In the genomic region with DNA sequence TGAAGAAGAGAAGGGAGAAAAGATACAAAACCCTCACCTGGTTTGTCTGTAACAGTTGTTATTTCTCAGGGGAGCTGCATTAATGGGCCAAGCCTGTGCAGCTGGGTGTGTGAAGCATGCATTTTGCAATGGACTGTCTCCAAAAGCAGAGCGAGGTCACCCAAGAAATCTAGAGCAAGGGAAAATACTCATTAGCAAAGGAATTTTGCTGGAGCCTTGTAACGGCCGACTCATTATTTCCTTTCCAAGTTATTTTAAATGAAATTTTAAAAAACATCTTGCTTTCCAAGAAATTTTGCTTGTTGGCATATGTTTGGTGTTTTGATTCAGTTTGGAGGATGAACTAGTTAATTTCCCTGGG, we compare ENCODE assay signal across 16 cellular contexts. TPM values are rescaled to one million over a fixed set of nuclear protein-coding genes. Genes with fewer than 3 reads are reported as not detected.
DNase-seq lines count a peak whose midpoint lies in the region; ATAC-seq and TF ChIP-seq lines count a peak whose summit lies in the region.
"Had no signal": no experiment of that assay in that cellular context is flagged by ENCODE, and none has a peak within 500 bp of the region (broad histone marks: within the 10 kb centered on the region; RNA-seq: fewer than 3 reads in every experiment).

No MANE protein-coding gene starts in this region.

- H3K27me3 Mint-ChIP-seq in neural progenitor cell (ENCODE audit: insufficient read depth, low read depth) = no peaks in the 10 kb centered on the region
- H3K27me3 Mint-ChIP-seq in activated T-cell treated with anti-CD3 and anti-CD28 coated beads, Interleukin-2, amount 50 U/mL, for 4 hours (ENCODE audit: low read depth) = peaks cover 40% of the 10 kb centered on the region
- peaks cover 18% of the 10 kb centered on the region for H3K27me3 Mint-ChIP-seq in activated CD8-positive, alpha-beta T cell treated with anti-CD3 and anti-CD28 coated beads, Interleukin-2, amount 10 ng/mL, durations not matched to agents 7 days and 5 days (ENCODE audit: low read depth)

- peaks cover 66% of the 10 kb centered on the region for H3K4me1 Mint-ChIP-seq in neural progenitor cell
- peaks cover 8% of the 10 kb centered on the region for H3K4me1 Mint-ChIP-seq in activated T-cell treated with anti-CD3 and anti-CD28 coated beads, Interleukin-2, amount 50 U/mL, for 4 hours (ENCODE audit: low read depth)
- H3K4me1 Mint-ChIP-seq in activated CD8-positive, alpha-beta T cell treated with anti-CD3 and anti-CD28 coated beads, Interleukin-2, amount 10 ng/mL, durations not matched to agents 7 days and 5 days (ENCODE audit: low read depth) = peaks cover 6% of the 10 kb centered on the region

- H3K9me3 ChIP-seq in MG63 (no peaks in the 10 kb centered on the region), esophagus muscularis mucosa (no peaks in the 10 kb centered on the region), neural progenitor cell (ENCODE audit: low read depth) (no peaks in the 10 kb centered on the region)
- H3K9me3 ChIP-seq: left lung, testis had no signal

- 32% methylated on average over 3 of the region's 3 CpGs for WGBS in esophagus muscularis mucosa

- H3K9me3 Mint-ChIP-seq in neural progenitor cell = no peaks in the 10 kb centered on the region
- H3K9me3 Mint-ChIP-seq in activated T-cell treated with anti-CD3 and anti-CD28 coated beads, Interleukin-2, amount 50 U/mL, for 4 hours = no peaks in the 10 kb centered on the region
- H3K9me3 Mint-ChIP-seq in activated CD8-positive, alpha-beta T cell treated with anti-CD3 and anti-CD28 coated beads, Interleukin-2, amount 10 ng/mL, durations not matched to agents 7 days and 5 days (ENCODE audit: insufficient read depth) = no peaks in the 10 kb centered on the region
- H3K9me3 Mint-ChIP-seq: natural killer cell treated with Interleukin-12 subunit alpha and Interleukin-12 subunit beta and Interleukin-15 and Interleukin-18, amount 100 ng/mL, for 72 hours had no signal

- H3K4me1 ChIP-seq in esophagus muscularis mucosa (peaks cover 49 to 86% (median 82%) of the 10 kb centered on the region in 4 donors), neural progenitor cell (peaks cover 19% of the 10 kb centered on the region)

- peaks cover 61% of the 10 kb centered on the region for H3K79me2 ChIP-seq in neural progenitor cell (ENCODE audit: low read depth)

- H3K9ac ChIP-seq in neural progenitor cell = no peak overlapping the region

- no peak for TF ChIP-seq POLR2A in esophagus muscularis mucosa (IDR thresholded peaks at IDR 0.05; ENCODE audit: low read depth)

- H3F3A ChIP-seq in neural progenitor cell (ENCODE audit: low read depth) = peaks cover 13% of the 10 kb centered on the region

- no peak for ATAC-seq in GM19351 (IDR thresholded peaks at IDR 0.05; ENCODE audit: unreplicated experiment)
- ATAC-seq in omental fat pad (ENCODE audit: low FRiP score) = no peak
- no peak for ATAC-seq in activated T-cell treated with anti-CD3 and anti-CD28 coated beads, Interleukin-2, amount 50 U/mL, for 4 hours
- ATAC-seq in activated CD8-positive, alpha-beta T cell treated with anti-CD3 and anti-CD28 coated beads, Interleukin-2, amount 10 ng/mL, durations not matched to agents 7 days and 5 days = no peak
- ATAC-seq: HCT116; left lung; natural killer cell treated with Interleukin-12 subunit alpha and Interleukin-12 subunit beta and Interleukin-15 and Interleukin-18, amount 100 ng/mL, for 72 hours had no signal

- peak overlapping the region; percentile 2 for H3K4me3 Mint-ChIP-seq in neural progenitor cell
- H3K4me3 Mint-ChIP-seq in activated T-cell treated with anti-CD3 and anti-CD28 coated beads, Interleukin-2, amount 50 U/mL, for 4 hours = no peak overlapping the region
- H3K4me3 Mint-ChIP-seq in activated CD8-positive, alpha-beta T cell treated with anti-CD3 and anti-CD28 coated beads, Interleukin-2, amount 10 ng/mL, durations not matched to agents 7 days and 5 days = no peak overlapping the region
- H3K4me3 Mint-ChIP-seq: natural killer cell treated with Interleukin-12 subunit alpha and Interleukin-12 subunit beta and Interleukin-15 and Interleukin-18, amount 100 ng/mL, for 72 hours had no signal

- H3K27ac Mint-ChIP-seq in neural progenitor cell = no peak overlapping the region
- no peak overlapping the region for H3K27ac Mint-ChIP-seq in activated CD8-positive, alpha-beta T cell treated with anti-CD3 and anti-CD28 coated beads, Interleukin-2, amount 10 ng/mL, durations not matched to agents 7 days and 5 days
- H3K27ac Mint-ChIP-seq: natural killer cell treated with Interleukin-12 subunit alpha and Interleukin-12 subunit beta and Interleukin-15 and Interleukin-18, amount 100 ng/mL, for 72 hours had no signal

- intact Hi-C loops in esophagus muscularis mucosa (cut with DNase I) = loop anchor here (5.0 kb wide), 2 partner anchors 217 to 347 kb away; no protein-coding TSS in a partner anchor

- TF ChIP-seq CTCF in esophagus muscularis mucosa (IDR thresholded peaks at IDR 0.05) = no peak
- TF ChIP-seq CTCF in neural progenitor cell (IDR thresholded peaks at IDR 0.05) = no peak
- no peak for TF ChIP-seq CTCF in omental fat pad (IDR thresholded peaks at IDR 0.05)

- CTCF ChIA-PET in activated CD8-positive, alpha-beta T cell treated with anti-CD3 and anti-CD28 coated beads, Interleukin-2, amount 10 ng/mL, durations not matched to agents 7 days and 5 days (lab: Charles Lee) = no interaction called here

- H3K27me3 ChIP-seq in MG63 (no peaks in the 10 kb centered on the region), esophagus muscularis mucosa (no peaks in the 10 kb centered on the region), neural progenitor cell (no peaks in the 10 kb centered on the region)
- H3K27me3 ChIP-seq: testis had no signal

- no peak overlapping the region for H3K4me3 ChIP-seq in MG63
- H3K4me3 ChIP-seq in esophagus muscularis mucosa = peak overlapping the region; percentile 86 to 100 (median 97)
- no peak overlapping the region for H3K4me3 ChIP-seq in neural progenitor cell
- H3K4me3 ChIP-seq: left lung, testis had no signal

- H3K27ac ChIP-seq in esophagus muscularis mucosa (replicated peaks in 1 of 4) (peak overlapping the region; percentile 97 to 100 (median 99)), neural progenitor cell (no peak overlapping the region)
- H3K27ac ChIP-seq: left lung, testis had no signal

- peaks cover 25% of the 10 kb centered on the region for H3K36me3 Mint-ChIP-seq in neural progenitor cell
- no peaks in the 10 kb centered on the region for H3K36me3 Mint-ChIP-seq in activated T-cell treated with anti-CD3 and anti-CD28 coated beads, Interleukin-2, amount 50 U/mL, for 4 hours (ENCODE audit: insufficient read depth)
- no peaks in the 10 kb centered on the region for H3K36me3 Mint-ChIP-seq in activated CD8-positive, alpha-beta T cell treated with anti-CD3 and anti-CD28 coated beads, Interleukin-2, amount 10 ng/mL, durations not matched to agents 7 days and 5 days (ENCODE audit: low read depth)
- H3K36me3 Mint-ChIP-seq: natural killer cell treated with Interleukin-12 subunit alpha and Interleukin-12 subunit beta and Interleukin-15 and Interleukin-18, amount 100 ng/mL, for 72 hours had no signal

- no peak overlapping the region for H2AFZ ChIP-seq in neural progenitor cell (replicated peaks)

- no peak for TF ChIP-seq EP300 in esophagus muscularis mucosa (IDR thresholded peaks at IDR 0.05)

- DNase-seq in AG08395 (ENCODE audit: low spot score) (peak; percentile 57), MG63 (peak; percentile 53), esophagus muscularis mucosa (ENCODE audit: extremely low spot score) (no peak), neural progenitor cell (ENCODE audit: low spot score) (no peak), omental fat pad (ENCODE audit: low spot score) (no peak)
- no peak for DNase-seq in activated T-cell treated with anti-CD3 and anti-CD28 coated beads, Interleukin-2, amount 50 U/mL, for 4 hours
- no peak for DNase-seq in activated CD8-positive, alpha-beta T cell treated with anti-CD3 and anti-CD28 coated beads, Interleukin-2, amount 10 ng/mL, durations not matched to agents 7 days and 5 days
- DNase-seq: activated CD4-positive, alpha-beta T cell treated with anti-CD3 and anti-CD28 coated beads, Interleukin-2, amount 50 U/mL, for 48 hours; DMS53; left lung; NK-92 treated with Interleukin-12 subunit alpha and Interleukin-12 subunit beta, amount 100 ng/mL, for 24 hours; SHP77; testis had no signal

- peak overlapping the region; percentile 98 for H3K4me2 ChIP-seq in neural progenitor cell

- peaks cover 54% of the 10 kb centered on the region for H3K36me3 ChIP-seq in MG63
- peaks cover 0 to 14% (median 12%) of the 10 kb centered on the region in 4 donors for H3K36me3 ChIP-seq in esophagus muscularis mucosa
- no peaks in the 10 kb centered on the region for H3K36me3 ChIP-seq in neural progenitor cell
- H3K36me3 ChIP-seq: left lung had no signal

- H4K20me1 ChIP-seq in neural progenitor cell (ENCODE audit: low read depth) = peaks cover 64% of the 10 kb centered on the region

- POLR2A ChIA-PET in activated CD8-positive, alpha-beta T cell treated with anti-CD3 and anti-CD28 coated beads, Interleukin-2, amount 10 ng/mL, durations not matched to agents 7 days and 5 days (lab: Charles Lee) = no interaction called here

RNA-seq across cellular contexts. Expression of a gene that starts 3.5 kb away (rescaled TPM):
- total RNA-seq in MG63 (2014; rRNA removed; shearing (Covaris generic); ENCODE audit: low replicate concordance) = 38.7 and 45.1 TPM in 2 replicates
- 100 to 1,000 TPM; 184 to 340 (median 223) TPM for total RNA-seq in esophagus muscularis mucosa
- 21.6 and 29.4 TPM in 2 replicates for total RNA-seq in neural progenitor cell (ENCODE audit: low replicate concordance)
- 10 to 100 TPM; 19.0 to 61.7 (median 30.1) TPM for total RNA-seq in omental fat pad
- 1 to 10 TPM in 2 of 3 donors, under 1 TPM in 1; 0.58 to 2.3 (median 1.8) TPM for total RNA-seq in activated T-cell treated with anti-CD3 and anti-CD28 coated beads, Interleukin-2, amount 50 U/mL, for 4 hours
- total RNA-seq in activated CD8-positive, alpha-beta T cell treated with anti-CD3 and anti-CD28 coated beads, Interleukin-2, amount 10 ng/mL, durations not matched to agents 7 days and 5 days = not detected
- total RNA-seq: natural killer cell treated with Interleukin-12 subunit alpha and Interleukin-12 subunit beta and Interleukin-15 and Interleukin-18, amount 100 ng/mL, for 72 hours had no signal

Comparison
In these comparisons a context has a peak if more than half of its experiments do, and no peak if none do; other contexts are left out.
1. DNase-seq: peak in AG08395 (single experiment) and MG63 (single experiment); none in esophagus muscularis mucosa (single experiment), neural progenitor cell (single experiment), omental fat pad (single experiment), activated T-cell treated with anti-CD3 and anti-CD28 coated beads, Interleukin-2, amount 50 U/mL, for 4 hours (single experiment) and activated CD8-positive, alpha-beta T cell treated with anti-CD3 and anti-CD28 coated beads, Interleukin-2, amount 10 ng/mL, durations not matched to agents 7 days and 5 days (single experiment).
2. H3K4me3 ChIP-seq: peak in esophagus muscularis mucosa (4 of 4); none in MG63 (single experiment) and neural progenitor cell (single experiment).